16 cellular contexts compared by ENCODE assay signal in the genomic region with DNA sequence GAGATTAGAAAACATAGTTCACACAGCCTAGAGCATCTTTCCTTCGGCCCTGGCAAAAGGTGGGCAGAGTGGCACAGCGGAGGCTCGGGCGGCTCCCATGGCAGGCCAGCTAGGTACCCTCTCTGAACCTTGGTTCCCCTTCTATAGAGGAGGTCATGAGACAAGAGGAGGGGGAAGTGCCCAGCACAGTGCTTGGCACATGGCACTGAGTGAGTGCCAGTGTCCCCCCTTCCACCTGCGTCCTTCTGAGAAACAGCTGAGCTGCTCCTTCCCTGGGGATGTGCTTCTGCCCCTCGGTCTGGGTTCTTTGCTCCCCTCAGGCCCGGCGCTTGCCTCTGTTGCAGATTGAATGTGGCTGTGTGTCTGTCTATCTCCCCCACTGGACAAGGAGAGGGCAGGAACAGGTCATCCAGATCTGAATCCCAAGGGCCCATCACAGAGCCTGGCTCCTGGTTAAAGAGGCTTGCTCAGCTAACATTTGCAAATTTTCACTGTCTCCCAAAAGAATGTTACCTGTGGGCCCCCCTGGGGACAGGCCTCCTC.
DNase-seq lines count a peak whose midpoint lies in the region; ATAC-seq and TF ChIP-seq lines count a peak whose summit lies in the region.
"Had no signal": no experiment of that assay in that cellular context is flagged by ENCODE, and none has a peak within 500 bp of the region (broad histone marks: within the 10 kb centered on the region; RNA-seq: fewer than 3 reads in every experiment).

No MANE protein-coding gene starts in this region.

- no peak overlapping the region for H3K4me3 Mint-ChIP-seq in activated CD8-positive, alpha-beta memory T cell treated with anti-CD3 and anti-CD28 coated beads, Interleukin-2, amount 10 ng/mL, durations not matched to agents 7 days and 5 days
- H3K4me3 Mint-ChIP-seq: effector memory CD8-positive, alpha-beta T cell had no signal

- no peaks in the 10 kb centered on the region for H3K27me3 ChIP-seq in body of pancreas
- H3K27me3 ChIP-seq in lower lobe of right lung (ENCODE audit: low read depth) = peaks cover 16% of the 10 kb centered on the region
- H3K27me3 ChIP-seq in thoracic aorta (replicated peaks; ENCODE audit: insufficient read depth) = no peaks in the 10 kb centered on the region

- H3K4me1 ChIP-seq in body of pancreas = peaks cover 16% of the 10 kb centered on the region
- peaks cover 22% of the 10 kb centered on the region for H3K4me1 ChIP-seq in lower lobe of right lung
- peaks cover 5 to 19% of the 10 kb centered on the region in 2 donors for H3K4me1 ChIP-seq in thoracic aorta (ENCODE audit: control insufficient read depth in 1 of 2, low read depth in 2 of 2)

- CTCF ChIA-PET in activated CD8-positive, alpha-beta memory T cell treated with anti-CD3 and anti-CD28 coated beads, Interleukin-2, amount 10 ng/mL, durations not matched to agents 7 days and 5 days (lab: Charles Lee) = interaction anchor here (0.6 to 0.9 kb wide), 2 partner anchors 9 to 21 kb away, joined by 3 to 5 read pairs; no protein-coding TSS in a partner anchor

- ATAC-seq in activated CD8-positive, alpha-beta memory T cell treated with anti-CD3 and anti-CD28 coated beads, Interleukin-2, amount 10 ng/mL, durations not matched to agents 7 days and 5 days = no peak
- ATAC-seq in body of pancreas (peak; percentile 8), lower lobe of right lung (peak in 1 of 2 donors; percentile 6), thoracic aorta (ENCODE audit: insufficient number of reproducible peaks, low FRiP score, low read depth) (no peak)
- ATAC-seq: effector memory CD8-positive, alpha-beta T cell had no signal

- no peaks in the 10 kb centered on the region for H3K9me3 Mint-ChIP-seq in activated CD8-positive, alpha-beta memory T cell treated with anti-CD3 and anti-CD28 coated beads, Interleukin-2, amount 10 ng/mL, durations not matched to agents 7 days and 5 days (ENCODE audit: low read depth)
- H3K9me3 Mint-ChIP-seq: activated B cell treated with CpG ODN at 0.5 μM for 24 hours; effector memory CD8-positive, alpha-beta T cell; type B pancreatic cell had no signal

- 46 to 75% methylated on average over 3 to 8 of the region's 8 CpGs for WGBS in body of pancreas, 2 donors

- intact Hi-C loops in body of pancreas (cut with DNase I) (no loop called here), lower lobe of right lung (cut with DNase I) (no loop called here)

- TF ChIP-seq CTCF in body of pancreas (IDR thresholded peaks at IDR 0.05) (no peak), lower lobe of right lung (IDR thresholded peaks at IDR 0.05) (no peak), thoracic aorta (IDR thresholded peaks at IDR 0.05) (no peak)

- H3K4me3 ChIP-seq in body of pancreas (no peak overlapping the region), lower lobe of right lung (peak overlapping the region; percentile 59), thoracic aorta (peak overlapping the region; percentile 72)

- no peak overlapping the region for H3K27ac ChIP-seq in body of pancreas
- peak overlapping the region; percentile 11 for H3K27ac ChIP-seq in lower lobe of right lung
- no peak overlapping the region for H3K27ac ChIP-seq in thoracic aorta
- H3K27ac ChIP-seq: HL-60, neutrophil had no signal

- peak; percentile 27 for DNase-seq in activated CD8-positive, alpha-beta memory T cell treated with anti-CD3 and anti-CD28 coated beads, Interleukin-2, amount 10 ng/mL, durations not matched to agents 7 days and 5 days
- DNase-seq in activated CD8-positive, alpha-beta memory T cell treated with anti-CD3 and anti-CD28 coated beads for 24 hours = no peak
- no peak for DNase-seq in body of pancreas
- DNase-seq in lower lobe of right lung = no peak
- no peak for DNase-seq in thoracic aorta (ENCODE audit: low spot score)
- DNase-seq in NCI-H82 (lab: John Stamatoyannopoulos, UW) = no peak
- DNase-seq in stimulated activated CD4-positive, alpha-beta T cell treated with anti-CD3 and anti-CD28 coated beads, Interleukin-4, amount 100 ng/mL, for 1 hour = no peak
- no peak for DNase-seq in cortex of kidney (lab: John Stamatoyannopoulos, UW)
- DNase-seq: activated B cell treated with CpG ODN at 0.5 μM for 24 hours; activated T-cell treated with anti-CD3 and anti-CD28 coated beads, Interleukin-2, amount 50 U/mL, for 48 hours; DND-41; effector memory CD8-positive, alpha-beta T cell; stimulated activated CD4-positive, alpha-beta T cell treated with anti-CD3 and anti-CD28 coated beads, Interleukin-12 subunit alpha, Interleukin-12 subunit beta, amount 100 ng/mL, for 4 hours had no signal

- H3K27ac Mint-ChIP-seq in activated CD8-positive, alpha-beta memory T cell treated with anti-CD3 and anti-CD28 coated beads, Interleukin-2, amount 10 ng/mL, durations not matched to agents 7 days and 5 days = no peak overlapping the region
- H3K27ac Mint-ChIP-seq: activated B cell treated with CpG ODN at 0.5 μM for 24 hours had no signal

- no peaks in the 10 kb centered on the region for H3K36me3 ChIP-seq in body of pancreas (replicated peaks in 1 of 2; ENCODE audit: insufficient read depth in 1 of 2, low read depth in 2 of 2)
- no peaks in the 10 kb centered on the region for H3K36me3 ChIP-seq in lower lobe of right lung
- no peaks in the 10 kb centered on the region for H3K36me3 ChIP-seq in thoracic aorta
- H3K36me3 ChIP-seq: neutrophil had no signal

- no peak for TF ChIP-seq POLR2A in body of pancreas (IDR thresholded peaks at IDR 0.05)

- H3K36me3 Mint-ChIP-seq in activated CD8-positive, alpha-beta memory T cell treated with anti-CD3 and anti-CD28 coated beads, Interleukin-2, amount 10 ng/mL, durations not matched to agents 7 days and 5 days = no peaks in the 10 kb centered on the region
- H3K36me3 Mint-ChIP-seq: type B pancreatic cell had no signal

- peaks cover 52% of the 10 kb centered on the region for H3K27me3 Mint-ChIP-seq in activated CD8-positive, alpha-beta memory T cell treated with anti-CD3 and anti-CD28 coated beads, Interleukin-2, amount 10 ng/mL, durations not matched to agents 7 days and 5 days

- H3K4me1 Mint-ChIP-seq in activated CD8-positive, alpha-beta memory T cell treated with anti-CD3 and anti-CD28 coated beads, Interleukin-2, amount 10 ng/mL, durations not matched to agents 7 days and 5 days = peaks cover 12% of the 10 kb centered on the region

- H3K9me3 ChIP-seq in body of pancreas (no peaks in the 10 kb centered on the region), lower lobe of right lung (no peaks in the 10 kb centered on the region), thoracic aorta (no peaks in the 10 kb centered on the region)
- H3K9me3 ChIP-seq: neutrophil had no signal

Comparison
In these comparisons a context has a peak if more than half of its experiments do, and no peak if none do; other contexts are left out.
1. H3K4me3 ChIP-seq: peak in lower lobe of right lung (single experiment) and thoracic aorta (single experiment); none in body of pancreas (0 of 2).